18 cellular contexts compared by ENCODE assay signal in genomic region chr2:59905731-59906130, GRCh38.
DNase-seq lines count a peak whose midpoint lies in the region; ATAC-seq lines count a peak whose summit lies in the region.
"Had no signal": no experiment of that assay in that cellular context is flagged by ENCODE, and none has a peak within 500 bp of the region (broad histone marks: within the 10 kb centered on the region; RNA-seq: fewer than 3 reads in every experiment).

No MANE protein-coding gene starts in this region.

- H3K36me3 Mint-ChIP-seq in activated naive CD4-positive, alpha-beta T cell treated with anti-CD3 and anti-CD28 coated beads, Interleukin-2, amount 50 U/mL, for 72 hours = no peaks in the 10 kb centered on the region
- no peaks in the 10 kb centered on the region for H3K36me3 Mint-ChIP-seq in activated naive CD4-positive, alpha-beta T cell treated with anti-CD3 and anti-CD28 coated beads, Interleukin-2, amount 10 ng/mL, durations not matched to agents 7 days and 5 days
- H3K36me3 Mint-ChIP-seq: CD8-positive, alpha-beta memory T cell had no signal

- peaks cover 16% of the 10 kb centered on the region for H3K4me1 Mint-ChIP-seq in activated naive CD4-positive, alpha-beta T cell treated with anti-CD3 and anti-CD28 coated beads, Interleukin-2, amount 10 ng/mL, durations not matched to agents 7 days and 5 days

- CTCF ChIA-PET in activated naive CD4-positive, alpha-beta T cell treated with anti-CD3 and anti-CD28 coated beads, Interleukin-2, amount 10 ng/mL, durations not matched to agents 7 days and 5 days (lab: Charles Lee) = no interaction called here

- ATAC-seq in activated naive CD4-positive, alpha-beta T cell treated with anti-CD3 and anti-CD28 coated beads, Interleukin-2, amount 50 U/mL, for 72 hours = peak; percentile 37 to 44
- peak; percentile 34 for ATAC-seq in HG02798 (IDR thresholded peaks at IDR 0.05; ENCODE audit: poor library complexity, unreplicated experiment)
- ATAC-seq in HG03039 (IDR thresholded peaks at IDR 0.05; ENCODE audit: unreplicated experiment) = peak; percentile 65

- no peak for DNase-seq in activated naive CD4-positive, alpha-beta T cell treated with anti-CD3 and anti-CD28 coated beads, Interleukin-2, amount 50 U/mL, for 72 hours (ENCODE audit: low spot score in 2 of 2)
- DNase-seq in activated naive CD4-positive, alpha-beta T cell treated with anti-CD3 and anti-CD28 coated beads, Interleukin-2, amount 10 ng/mL, durations not matched to agents 7 days and 5 days = no peak
- DNase-seq in NCI-H510A (lab: John Stamatoyannopoulos, UW) (no peak), SHP77 treated with DMSO at 0.1 percent for 48 hours (lab: John Stamatoyannopoulos, UW) (no peak), NCI-H2081 (lab: John Stamatoyannopoulos, UW) (no peak), NCI-H526 (lab: John Stamatoyannopoulos, UW) (no peak)
- DNase-seq: 8988T; AML-193; Caco-2; CD8-positive, alpha-beta memory T cell; DND-41; GDM1; HCEC 1CT; HFFc6; IMR-90; KBM-7 had no signal

- no peak overlapping the region for H3K4me3 Mint-ChIP-seq in activated naive CD4-positive, alpha-beta T cell treated with anti-CD3 and anti-CD28 coated beads, Interleukin-2, amount 10 ng/mL, durations not matched to agents 7 days and 5 days
- H3K4me3 Mint-ChIP-seq: CD8-positive, alpha-beta memory T cell; HFFc6 had no signal

- H3K27me3 Mint-ChIP-seq in activated naive CD4-positive, alpha-beta T cell treated with anti-CD3 and anti-CD28 coated beads, Interleukin-2, amount 10 ng/mL, durations not matched to agents 7 days and 5 days = no peaks in the 10 kb centered on the region
- H3K27me3 Mint-ChIP-seq: CD8-positive, alpha-beta memory T cell had no signal

- H3K27ac Mint-ChIP-seq in activated naive CD4-positive, alpha-beta T cell treated with anti-CD3 and anti-CD28 coated beads, Interleukin-2, amount 50 U/mL, for 72 hours = no peak overlapping the region
- no peak overlapping the region for H3K27ac Mint-ChIP-seq in activated naive CD4-positive, alpha-beta T cell treated with anti-CD3 and anti-CD28 coated beads, Interleukin-2, amount 10 ng/mL, durations not matched to agents 7 days and 5 days
- H3K27ac Mint-ChIP-seq: CD8-positive, alpha-beta memory T cell; HFFc6 had no signal

- no peaks in the 10 kb centered on the region for H3K9me3 Mint-ChIP-seq in activated naive CD4-positive, alpha-beta T cell treated with anti-CD3 and anti-CD28 coated beads, Interleukin-2, amount 50 U/mL, for 72 hours
- no peaks in the 10 kb centered on the region for H3K9me3 Mint-ChIP-seq in activated naive CD4-positive, alpha-beta T cell treated with anti-CD3 and anti-CD28 coated beads, Interleukin-2, amount 10 ng/mL, durations not matched to agents 7 days and 5 days
- H3K9me3 Mint-ChIP-seq: CD8-positive, alpha-beta memory T cell had no signal
